ENCODE assay signal across 1 cellular context in genomic region chr2:149087751-149088150, GRCh38.
TF ChIP-seq lines count a peak whose summit lies in the region.

No MANE protein-coding gene starts in this region.

TF ChIP-seq in Ishikawa, 13 proteins besides CTCF, POLR2A, EP300 and RAD21 (continued from another document):
- TF ChIP-seq REST (IDR thresholded peaks at IDR 0.05; ENCODE audit: low read depth): no peak
- TF ChIP-seq MAX (IDR thresholded peaks at IDR 0.05): no peak
- TF ChIP-seq YY1 (IDR thresholded peaks at IDR 0.05; ENCODE audit: low read depth): no peak
- TF ChIP-seq USF1 (IDR thresholded peaks at IDR 0.05): no peak
- TF ChIP-seq ZBTB7A (IDR thresholded peaks at IDR 0.05; ENCODE audit: low read depth): no peak
- TF ChIP-seq TCF12 (IDR thresholded peaks at IDR 0.05; ENCODE audit: low read depth): no peak
